In genomic region chr12:123936471-123936870, GRCh38 we compare ENCODE assay signal across 22 cellular contexts. TPM values are rescaled to one million over a fixed set of nuclear protein-coding genes. Genes with fewer than 3 reads are reported as not detected.
DNase-seq lines count a peak whose midpoint lies in the region; ATAC-seq and TF ChIP-seq lines count a peak whose summit lies in the region.
"Had no signal": no experiment of that assay in that cellular context is flagged by ENCODE, and none has a peak within 500 bp of the region (broad histone marks: within the 10 kb centered on the region; RNA-seq: fewer than 3 reads in every experiment).

No MANE protein-coding gene starts in this region.

- no peaks in the 10 kb centered on the region for H3K9me3 ChIP-seq in CD8-positive, alpha-beta T cell (ENCODE audit: low read length)
- H3K9me3 ChIP-seq: HAP-1, tibial artery had no signal

- H3K36me3 Mint-ChIP-seq in activated T-cell treated with anti-CD3 and anti-CD28 coated beads, Interleukin-2, amount 50 U/mL, for 72 hours (ENCODE audit: insufficient read depth in 2 of 2): peaks cover 0 to 4% of the 10 kb centered on the region in 2 donors
- peaks cover 15% of the 10 kb centered on the region for H3K36me3 Mint-ChIP-seq in CD8-positive, alpha-beta T cell
- peaks cover 9% of the 10 kb centered on the region for H3K36me3 Mint-ChIP-seq in activated T-helper 1 cell treated with anti-CD3 and anti-CD28 coated beads, Interleukin-12 subunit alpha, Interleukin-12 subunit beta, Interleukin-2, Interleukin-4 antibody, amounts not matched to agents 30 ng/mL and 10 ng/mL and 1 ng/mL, durations not matched to agents 14 hours and 24 hours and 36 hours (ENCODE audit: low read depth)
- peaks cover 3% of the 10 kb centered on the region for H3K36me3 Mint-ChIP-seq in natural killer cell

- peaks cover 21% of the 10 kb centered on the region for H3K27me3 Mint-ChIP-seq in activated T-cell treated with anti-CD3 and anti-CD28 coated beads, Interleukin-2, amount 50 U/mL, for 72 hours (ENCODE audit: low read depth)
- H3K27me3 Mint-ChIP-seq in CD8-positive, alpha-beta T cell (ENCODE audit: low read depth): no peaks in the 10 kb centered on the region
- H3K27me3 Mint-ChIP-seq in activated T-helper 1 cell treated with anti-CD3 and anti-CD28 coated beads, Interleukin-12 subunit alpha, Interleukin-12 subunit beta, Interleukin-2, Interleukin-4 antibody, amounts not matched to agents 30 ng/mL and 10 ng/mL and 1 ng/mL, durations not matched to agents 14 hours and 24 hours and 36 hours (ENCODE audit: insufficient read depth): peaks cover 10% of the 10 kb centered on the region
- H3K27me3 Mint-ChIP-seq in natural killer cell (ENCODE audit: low read depth in 2 of 2): no peaks in the 10 kb centered on the region
- H3K27me3 Mint-ChIP-seq: brain had no signal

- H3K9me3 Mint-ChIP-seq in activated T-cell treated with anti-CD3 and anti-CD28 coated beads, Interleukin-2, amount 50 U/mL, for 72 hours: no peaks in the 10 kb centered on the region
- H3K9me3 Mint-ChIP-seq in CD8-positive, alpha-beta T cell: no peaks in the 10 kb centered on the region
- no peaks in the 10 kb centered on the region for H3K9me3 Mint-ChIP-seq in activated T-helper 1 cell treated with anti-CD3 and anti-CD28 coated beads, Interleukin-12 subunit alpha, Interleukin-12 subunit beta, Interleukin-2, Interleukin-4 antibody, amounts not matched to agents 30 ng/mL and 10 ng/mL and 1 ng/mL, durations not matched to agents 14 hours and 24 hours and 36 hours
- H3K9me3 Mint-ChIP-seq in natural killer cell: no peaks in the 10 kb centered on the region
- H3K9me3 Mint-ChIP-seq: brain had no signal

- H3K4me3 Mint-ChIP-seq in activated T-cell treated with anti-CD3 and anti-CD28 coated beads, Interleukin-2, amount 50 U/mL, for 72 hours: peak overlapping the region; percentile 45 to 66
- peak overlapping the region; percentile 62 for H3K4me3 Mint-ChIP-seq in CD8-positive, alpha-beta T cell
- H3K4me3 Mint-ChIP-seq in activated T-helper 1 cell treated with anti-CD3 and anti-CD28 coated beads, Interleukin-12 subunit alpha, Interleukin-12 subunit beta, Interleukin-2, Interleukin-4 antibody, amounts not matched to agents 30 ng/mL and 10 ng/mL and 1 ng/mL, durations not matched to agents 14 hours and 24 hours and 36 hours: peak overlapping the region; percentile 72
- peak overlapping the region; percentile 80 for H3K4me3 Mint-ChIP-seq in natural killer cell
- H3K4me3 Mint-ChIP-seq: brain had no signal

- CTCF ChIA-PET in CD8-positive, alpha-beta T cell (lab: Charles Lee): interaction anchor here (0.8 to 1.6 kb wide), 2 partner anchors 11 to 31 kb away, joined by 3 to 5 read pairs; no protein-coding TSS in a partner anchor

- H3K27ac Mint-ChIP-seq in activated T-cell treated with anti-CD3 and anti-CD28 coated beads, Interleukin-2, amount 50 U/mL, for 72 hours: no peak overlapping the region
- H3K27ac Mint-ChIP-seq in CD8-positive, alpha-beta T cell: peak overlapping the region; percentile 78
- peak overlapping the region; percentile 68 for H3K27ac Mint-ChIP-seq in activated T-helper 1 cell treated with anti-CD3 and anti-CD28 coated beads, Interleukin-12 subunit alpha, Interleukin-12 subunit beta, Interleukin-2, Interleukin-4 antibody, amounts not matched to agents 30 ng/mL and 10 ng/mL and 1 ng/mL, durations not matched to agents 14 hours and 24 hours and 36 hours
- H3K27ac Mint-ChIP-seq in natural killer cell: peak overlapping the region; percentile 76 to 95

- intact Hi-C loops in CD8-positive, alpha-beta T cell (cut with DNase I, micrococcal nuclease): no loop called here
- intact Hi-C loops in activated T-helper 1 cell treated with anti-CD3 and anti-CD28 coated beads, Interleukin-12 subunit alpha, Interleukin-12 subunit beta, Interleukin-2, Interleukin-4 antibody, amounts not matched to agents 30 ng/mL and 10 ng/mL and 1 ng/mL, durations not matched to agents 14 hours and 24 hours and 36 hours (cut with micrococcal nuclease): no loop called here
- intact Hi-C loops in natural killer cell (cut with micrococcal nuclease) (loop anchor here (5.0 to 10.0 kb wide), 2 partner anchors 36 to 488 kb away; partner anchors contain the start of genes CCDC92 and ZNF664), left colon (cut with DNase I, micrococcal nuclease) (no loop called here)

- no peak for DNase-seq in activated T-cell treated with anti-CD3 and anti-CD28 coated beads, Interleukin-2, amount 50 U/mL, for 72 hours
- DNase-seq in activated T-cell treated with anti-CD3 and anti-CD28 coated beads for 4 hours (no peak), natural killer cell (no peak), left colon (no peak), NCI-H446 treated with DMSO at 0.1 percent for 48 hours (lab: John Stamatoyannopoulos, UW) (no peak), GM19240 (ENCODE audit: insufficient read length, low spot score) (no peak)
- DNase-seq in CD8-positive, alpha-beta T cell: no peak
- DNase-seq in activated T-helper 1 cell treated with anti-CD3 and anti-CD28 coated beads, Interleukin-12 subunit alpha, Interleukin-12 subunit beta, Interleukin-2, Interleukin-4 antibody, amounts not matched to agents 30 ng/mL and 10 ng/mL and 1 ng/mL, durations not matched to agents 14 hours and 24 hours and 36 hours (ENCODE audit: low spot score): no peak
- DNase-seq: activated naive CD4-positive, alpha-beta T cell treated with Interleukin-2 at 50 U/mL for 16 hours; DND-41; glutamatergic neuron; Kasumi-1; NCI-H1048; NCI-H1930; NCI-H226; posterior cingulate gyrus; stimulated activated CD4-positive, alpha-beta T cell treated with anti-CD3 and anti-CD28 coated beads, Interleukin-1b, Interleukin-23, amount 100 ng/mL, for 48 hours; stimulated activated naive CD4-positive, alpha-beta T cell; tibial artery had no signal

- POLR2A ChIA-PET in CD8-positive, alpha-beta T cell (lab: Charles Lee): no interaction called here

- H3K4me3 ChIP-seq in CD8-positive, alpha-beta T cell (ENCODE audit: low read depth, low read length): no peak overlapping the region
- H3K4me3 ChIP-seq: HAP-1, tibial artery had no signal

- H3K27ac ChIP-seq in CD8-positive, alpha-beta T cell (ENCODE audit: low read depth, low read length): no peak overlapping the region
- H3K27ac ChIP-seq: tibial artery had no signal

- no peaks in the 10 kb centered on the region for H3K27me3 ChIP-seq in CD8-positive, alpha-beta T cell (ENCODE audit: insufficient read depth, low read length)
- H3K27me3 ChIP-seq: tibial artery had no signal

- peaks cover 54% of the 10 kb centered on the region for H3K4me1 Mint-ChIP-seq in activated T-cell treated with anti-CD3 and anti-CD28 coated beads, Interleukin-2, amount 50 U/mL, for 72 hours (ENCODE audit: low read depth)
- H3K4me1 Mint-ChIP-seq in CD8-positive, alpha-beta T cell (ENCODE audit: low read depth): peaks cover 49% of the 10 kb centered on the region
- peaks cover 35% of the 10 kb centered on the region for H3K4me1 Mint-ChIP-seq in activated T-helper 1 cell treated with anti-CD3 and anti-CD28 coated beads, Interleukin-12 subunit alpha, Interleukin-12 subunit beta, Interleukin-2, Interleukin-4 antibody, amounts not matched to agents 30 ng/mL and 10 ng/mL and 1 ng/mL, durations not matched to agents 14 hours and 24 hours and 36 hours (ENCODE audit: low read depth)
- peaks cover 66 to 73% of the 10 kb centered on the region in 2 donors for H3K4me1 Mint-ChIP-seq in natural killer cell
- H3K4me1 Mint-ChIP-seq: brain had no signal

- no peak for TF ChIP-seq CTCF in CD8-positive, alpha-beta T cell (IDR thresholded peaks at IDR 0.05)
- TF ChIP-seq CTCF in natural killer cell (IDR thresholded peaks at IDR 0.05): no peak

- no peaks in the 10 kb centered on the region for H3K36me3 ChIP-seq in CD8-positive, alpha-beta T cell (ENCODE audit: insufficient read depth, low read length)
- H3K36me3 ChIP-seq: HAP-1 had no signal

- peaks cover 50% of the 10 kb centered on the region for H3K4me1 ChIP-seq in CD8-positive, alpha-beta T cell (ENCODE audit: insufficient read depth, low read length)
- H3K4me1 ChIP-seq: HAP-1, tibial artery had no signal

- ATAC-seq in activated T-cell treated with anti-CD3 and anti-CD28 coated beads, Interleukin-2, amount 50 U/mL, for 72 hours (replicated peaks in 1 of 2): no peak
- no peak for ATAC-seq in CD8-positive, alpha-beta T cell
- ATAC-seq in natural killer cell (no peak), left colon (no peak)
- ATAC-seq: left lobe of liver had no signal

RNA-seq across cellular contexts. Expression of gene CCDC92, which starts 36.2 kb away (rescaled TPM):
- total RNA-seq in activated T-cell treated with anti-CD3 and anti-CD28 coated beads, Interleukin-2, amount 50 U/mL, for 72 hours: 10 to 100 TPM; 21.1 to 31.0 TPM
- 1 to 10 TPM; 6.9 to 8.1 TPM for total RNA-seq in CD8-positive, alpha-beta T cell
- 7.7 and 8.3 TPM in 2 replicates for total RNA-seq in activated T-helper 1 cell treated with anti-CD3 and anti-CD28 coated beads, Interleukin-12 subunit alpha, Interleukin-12 subunit beta, Interleukin-2, Interleukin-4 antibody, amounts not matched to agents 30 ng/mL and 10 ng/mL and 1 ng/mL, durations not matched to agents 14 hours and 24 hours and 36 hours
- 10 to 100 TPM; 37.6 to 42.4 (median 39.1) TPM for total RNA-seq in natural killer cell
- total RNA-seq in left colon: 10 to 100 TPM; 20.6 to 25.6 TPM

RNA-seq across cellular contexts. Expression of gene ZNF664, which starts 36.5 kb away (rescaled TPM):
- total RNA-seq in activated T-cell treated with anti-CD3 and anti-CD28 coated beads, Interleukin-2, amount 50 U/mL, for 72 hours: 10 to 100 TPM; 63.0 to 63.6 TPM
- 10 to 100 TPM; 14.2 to 17.9 TPM for total RNA-seq in CD8-positive, alpha-beta T cell
- 66.9 and 68.1 TPM in 2 replicates for total RNA-seq in activated T-helper 1 cell treated with anti-CD3 and anti-CD28 coated beads, Interleukin-12 subunit alpha, Interleukin-12 subunit beta, Interleukin-2, Interleukin-4 antibody, amounts not matched to agents 30 ng/mL and 10 ng/mL and 1 ng/mL, durations not matched to agents 14 hours and 24 hours and 36 hours
- total RNA-seq in natural killer cell: 10 to 100 TPM; 36.0 to 47.3 (median 46.9) TPM
- 100 to 1,000 TPM; 111 to 138 TPM for total RNA-seq in left colon
